ENCODE assay signal across 10 cellular contexts in the genomic region with DNA sequence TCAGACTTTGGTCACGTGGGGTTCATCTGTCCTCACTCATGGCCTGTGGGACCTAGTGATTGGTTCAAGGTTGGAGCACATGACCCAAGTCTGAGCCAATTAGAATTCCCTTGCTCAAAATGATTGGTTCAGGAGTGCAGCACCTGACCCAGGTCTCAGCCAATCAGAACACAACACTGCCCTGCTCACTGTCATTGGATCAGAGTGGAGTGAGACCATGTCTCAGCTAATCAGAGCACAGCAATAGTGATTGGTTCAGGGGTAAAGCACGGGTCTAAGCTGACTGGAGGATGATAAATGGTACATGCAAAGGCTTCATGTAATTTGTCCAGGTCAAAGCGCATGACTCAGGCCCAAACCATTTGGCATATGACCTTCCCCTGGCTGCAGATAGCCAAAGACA.
DNase-seq lines count a peak whose midpoint lies in the region; ATAC-seq and TF ChIP-seq lines count a peak whose summit lies in the region.
"Had no signal": no experiment of that assay in that cellular context is flagged by ENCODE, and none has a peak within 500 bp of the region (broad histone marks: within the 10 kb centered on the region; RNA-seq: fewer than 3 reads in every experiment).

No MANE protein-coding gene starts in this region.

- no peaks in the 10 kb centered on the region for H3K36me3 ChIP-seq in Panc1 (ENCODE audit: control insufficient read depth, insufficient read depth, low read length)

- H3K9me3 Mint-ChIP-seq in stimulated activated memory B cell treated with anti-CD40 and anti-IgM and Interleukin-4, amounts not matched to agents 10 μg/mL and 1 μg/mL and 100 μg/mL, for 72 hours, result no peaks in the 10 kb centered on the region
- H3K9me3 Mint-ChIP-seq: T-helper 2 cell treated with Interferon-gamma antibody and Interleukin-4, amounts not matched to agents 5 μg/mL and 100 μg/mL, for 36 hours had no signal

- CTCF ChIA-PET in Panc1 (lab: Charles Lee), result no interaction called here

- H3K4me1 ChIP-seq in Panc1 (ENCODE audit: control insufficient read depth, insufficient read depth, low read length), result peaks cover 13% of the 10 kb centered on the region

- H3K27ac ChIP-seq in Panc1 (ENCODE audit: low read length), result no peak overlapping the region

- no peak overlapping the region for H3K4me3 Mint-ChIP-seq in stimulated activated memory B cell treated with anti-CD40 and anti-IgM and Interleukin-4, amounts not matched to agents 10 μg/mL and 1 μg/mL and 100 μg/mL, for 72 hours
- H3K4me3 Mint-ChIP-seq: T-helper 2 cell treated with Interferon-gamma antibody and Interleukin-4, amounts not matched to agents 5 μg/mL and 100 μg/mL, for 36 hours had no signal

- peak; percentile 41 for DNase-seq in NCI-H2171 treated with DMSO at 0.1 percent for 48 hours (lab: John Stamatoyannopoulos, UW)
- no peak for DNase-seq in NCI-H2171 (lab: John Stamatoyannopoulos, UW)
- no peak for DNase-seq in Panc1 (ENCODE audit: low read depth, low spot score)
- DNase-seq in dermis blood vessel endothelial cell, result peak; percentile 50
- DNase-seq in 8988T, result no peak
- DNase-seq: NCI-H1417 had no signal

- H3K36me3 Mint-ChIP-seq in stimulated activated memory B cell treated with anti-CD40 and anti-IgM and Interleukin-4, amounts not matched to agents 10 μg/mL and 1 μg/mL and 100 μg/mL, for 72 hours, result peaks cover 60% of the 10 kb centered on the region

- intact Hi-C loops in Panc1 (cut with micrococcal nuclease; ENCODE audit: unreplicated experiment), result no loop called here

- peaks cover 80% of the 10 kb centered on the region for H3K4me1 Mint-ChIP-seq in stimulated activated memory B cell treated with anti-CD40 and anti-IgM and Interleukin-4, amounts not matched to agents 10 μg/mL and 1 μg/mL and 100 μg/mL, for 72 hours

- no peaks in the 10 kb centered on the region for H3K9me3 ChIP-seq in Panc1 (ENCODE audit: control insufficient read depth, insufficient read depth, low read depth, low read length)

- no peaks in the 10 kb centered on the region for H3K27me3 ChIP-seq in Panc1 (ENCODE audit: control insufficient read depth, insufficient read depth, low read length)

- BruUV-seq in Panc1 (replicated peaks; lab: Mats Ljungman, UMichigan), result no TSS peak

- H3K27ac Mint-ChIP-seq in stimulated activated memory B cell treated with anti-CD40 and anti-IgM and Interleukin-4, amounts not matched to agents 10 μg/mL and 1 μg/mL and 100 μg/mL, for 72 hours, result peak overlapping the region; percentile 94
- H3K27ac Mint-ChIP-seq: T-helper 2 cell treated with Interferon-gamma antibody and Interleukin-4, amounts not matched to agents 5 μg/mL and 100 μg/mL, for 36 hours had no signal

- H3K27me3 Mint-ChIP-seq in stimulated activated memory B cell treated with anti-CD40 and anti-IgM and Interleukin-4, amounts not matched to agents 10 μg/mL and 1 μg/mL and 100 μg/mL, for 72 hours, result no peaks in the 10 kb centered on the region

- ATAC-seq in Panc1, result 0 out of 2 replicates have a peak, but pooled peaks have one; percentile 20
- no peak for ATAC-seq in stimulated activated memory B cell treated with anti-CD40 and anti-IgM and Interleukin-4, amounts not matched to agents 10 μg/mL and 1 μg/mL and 100 μg/mL, for 72 hours
- no peak for ATAC-seq in HG02763 (IDR thresholded peaks at IDR 0.05; ENCODE audit: unreplicated experiment)
- ATAC-seq in HG03097 (IDR thresholded peaks at IDR 0.05; ENCODE audit: low FRiP score, unreplicated experiment), result no peak

- POLR2A ChIA-PET in Panc1 (lab: Charles Lee), result no interaction called here

- no peak for TF ChIP-seq CTCF in Panc1 (IDR thresholded peaks at IDR 0.05)

- in situ Hi-C loops in Panc1 (cut with HindIII; ENCODE audit: low pct_unique_long_range_greater_than_20kb, low sequenced_read_pairs), result no loop called here

- no peak overlapping the region for H3K4me3 ChIP-seq in Panc1 (ENCODE audit: low read depth in 2 of 2, low read length in 2 of 2)

Comparison
In these comparisons a context has a peak if more than half of its experiments do, and no peak if none do; other contexts are left out.
1. DNase-seq: peak in NCI-H2171 treated with DMSO at 0.1 percent for 48 hours (single experiment) and dermis blood vessel endothelial cell (single experiment); none in NCI-H2171 (single experiment), Panc1 (single experiment) and 8988T (single experiment).